In the genomic region with DNA sequence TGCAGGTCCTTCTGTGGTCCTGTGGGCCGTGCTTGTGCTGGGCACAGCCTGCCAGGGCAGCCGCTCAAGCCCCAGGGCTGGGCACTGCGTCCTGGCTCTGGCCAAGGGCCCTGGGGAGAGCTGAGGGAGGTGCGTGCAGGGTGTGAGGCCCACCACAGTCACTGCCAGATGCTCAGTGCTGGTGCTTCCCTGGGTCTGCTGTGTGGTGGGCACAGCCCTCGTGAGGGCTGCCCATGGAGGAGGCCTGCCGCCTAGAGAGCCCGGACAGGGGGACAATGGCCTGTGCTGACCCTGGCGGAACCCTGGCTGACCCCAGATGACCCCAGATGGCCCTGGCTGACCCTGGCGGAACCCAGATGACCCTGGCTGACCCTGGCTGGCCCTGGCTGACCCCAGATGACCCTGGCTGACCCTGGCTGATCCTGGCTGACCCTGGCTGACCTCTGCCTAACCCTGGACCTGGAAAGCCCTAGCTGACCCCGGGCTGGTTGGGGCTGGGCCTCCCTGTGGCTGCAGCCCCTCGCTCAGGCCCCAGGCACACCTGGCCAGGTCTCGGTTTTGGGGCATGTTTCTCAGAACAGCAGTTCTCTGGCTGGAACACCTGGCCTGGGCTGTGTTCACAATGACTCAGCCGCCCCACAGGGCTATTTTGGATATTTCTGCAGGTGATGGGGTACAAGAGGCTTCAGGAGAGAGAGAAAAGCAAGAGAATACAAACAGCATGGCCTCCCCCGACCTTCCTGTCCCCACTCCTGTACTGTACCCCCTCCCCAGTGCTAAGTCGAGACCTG, we compare ENCODE assay signal across 11 cellular contexts. TPM values are rescaled to one million over a fixed set of nuclear protein-coding genes. Genes with fewer than 3 reads are reported as not detected.
A peak's percentile ranks its signal among the peaks of the same experiment; 100 is the strongest.
DNase-seq lines count a peak whose midpoint lies in the region; ATAC-seq and TF ChIP-seq lines count a peak whose summit lies in the region.
"Had no signal": no experiment of that assay in that cellular context is flagged by ENCODE, and none has a peak within 500 bp of the region (broad histone marks: within the 10 kb centered on the region; RNA-seq: fewer than 3 reads in every experiment).

No MANE protein-coding gene starts in this region.

- peak; percentile 68 for DNase-seq in GM10248 (ENCODE audit: extremely low spot score)
- DNase-seq in GM20000 (ENCODE audit: low spot score): peak; percentile 65
- DNase-seq in glutamatergic neuron: peak; percentile 41
- DNase-seq in heart right ventricle: no peak
- DNase-seq in NCI-H82 (lab: John Stamatoyannopoulos, UW): no peak
- no peak for DNase-seq in amygdala (lab: John Stamatoyannopoulos, UW)
- DNase-seq: cerebellar nuclear complex had no signal

- peak; percentile 53 for ATAC-seq in HG03175 (IDR thresholded peaks at IDR 0.05; ENCODE audit: unreplicated experiment)
- no peak for ATAC-seq in heart right ventricle
- no peak for ATAC-seq in GM21381 (IDR thresholded peaks at IDR 0.05; ENCODE audit: unreplicated experiment)

- no peak overlapping the region for H3K4me3 Mint-ChIP-seq in glutamatergic neuron (ENCODE audit: unreplicated experiment)

- no peaks in the 10 kb centered on the region for H3K27me3 ChIP-seq in heart right ventricle
- H3K27me3 ChIP-seq: neural progenitor cell had no signal

- TF ChIP-seq CTCF in GM10248 (IDR thresholded peaks at IDR 0.05; ENCODE audit: control extremely low read depth, extremely low read depth, low read depth, missing control alignments) (no peak), GM20000 (IDR thresholded peaks at IDR 0.05; ENCODE audit: extremely low read depth, missing control alignments) (no peak), glutamatergic neuron (IDR thresholded peaks at IDR 0.05; ENCODE audit: partially characterized antibody, unreplicated experiment) (no peak), heart right ventricle (IDR thresholded peaks at IDR 0.05) (no peak)

- H3K9me3 Mint-ChIP-seq in glutamatergic neuron (ENCODE audit: unreplicated experiment): peaks cover 36% of the 10 kb centered on the region
- H3K9me3 Mint-ChIP-seq: T-cell had no signal

- WGBS in heart right ventricle, 2 donors: 75 to 76% methylated on average over 15 of the region's 15 CpGs

- no peaks in the 10 kb centered on the region for H3K4me1 ChIP-seq in heart right ventricle
- H3K4me1 ChIP-seq: neural progenitor cell had no signal

- H3K27me3 Mint-ChIP-seq in glutamatergic neuron (ENCODE audit: unreplicated experiment): peaks cover 29% of the 10 kb centered on the region

- intact Hi-C loops in heart right ventricle (cut with DNase I): loop anchor here in 3 of 10 donors (2.0 kb wide), 1 partner anchor 119 kb away; no protein-coding TSS in a partner anchor

- H3K4me1 Mint-ChIP-seq in glutamatergic neuron (ENCODE audit: low read depth, unreplicated experiment): no peaks in the 10 kb centered on the region
- H3K4me1 Mint-ChIP-seq: neural progenitor cell had no signal

- H3K4me3 ChIP-seq in heart right ventricle: no peak overlapping the region
- H3K4me3 ChIP-seq: neural progenitor cell had no signal

- no peak overlapping the region for H3K27ac Mint-ChIP-seq in glutamatergic neuron (ENCODE audit: unreplicated experiment)
- H3K27ac Mint-ChIP-seq: neural progenitor cell had no signal

- CTCF ChIA-PET in GM10248 (lab: Yijun Ruan, JAX): no interaction called here

- no peaks in the 10 kb centered on the region for H3K36me3 ChIP-seq in heart right ventricle
- H3K36me3 ChIP-seq: neural progenitor cell had no signal

- peaks cover 40% of the 10 kb centered on the region for H3K36me3 Mint-ChIP-seq in glutamatergic neuron (ENCODE audit: unreplicated experiment)
- H3K36me3 Mint-ChIP-seq: T-cell had no signal

- POLR2A ChIA-PET in GM10248 (lab: Yijun Ruan, JAX): no interaction called here

- no peaks in the 10 kb centered on the region for H3K9me3 ChIP-seq in heart right ventricle

- no peak overlapping the region for H3K27ac ChIP-seq in heart right ventricle
- H3K27ac ChIP-seq: neural progenitor cell had no signal

RNA-seq across cellular contexts. Expression of gene TMEM121, which starts 55.4 kb away (rescaled TPM):
- total RNA-seq in glutamatergic neuron (ENCODE audit: unreplicated experiment) (2.7 TPM), heart right ventricle (1 to 10 TPM in 8 of 10 donors, under 1 TPM in 2; 0.93 to 2.3 (median 1.7) TPM)
- polyA plus RNA-seq in heart right ventricle: 1 to 10 TPM; 1.3 to 2.6 TPM

Comparison
In these comparisons a context has a peak if more than half of its experiments do, and no peak if none do; other contexts are left out.
1. DNase-seq: peak in GM10248 (single experiment), GM20000 (single experiment) and glutamatergic neuron (single experiment); none in heart right ventricle (0 of 2), NCI-H82 (single experiment) and amygdala (0 of 56).